Comparison of ENCODE assay signal across 8 cellular contexts in the genomic region with DNA sequence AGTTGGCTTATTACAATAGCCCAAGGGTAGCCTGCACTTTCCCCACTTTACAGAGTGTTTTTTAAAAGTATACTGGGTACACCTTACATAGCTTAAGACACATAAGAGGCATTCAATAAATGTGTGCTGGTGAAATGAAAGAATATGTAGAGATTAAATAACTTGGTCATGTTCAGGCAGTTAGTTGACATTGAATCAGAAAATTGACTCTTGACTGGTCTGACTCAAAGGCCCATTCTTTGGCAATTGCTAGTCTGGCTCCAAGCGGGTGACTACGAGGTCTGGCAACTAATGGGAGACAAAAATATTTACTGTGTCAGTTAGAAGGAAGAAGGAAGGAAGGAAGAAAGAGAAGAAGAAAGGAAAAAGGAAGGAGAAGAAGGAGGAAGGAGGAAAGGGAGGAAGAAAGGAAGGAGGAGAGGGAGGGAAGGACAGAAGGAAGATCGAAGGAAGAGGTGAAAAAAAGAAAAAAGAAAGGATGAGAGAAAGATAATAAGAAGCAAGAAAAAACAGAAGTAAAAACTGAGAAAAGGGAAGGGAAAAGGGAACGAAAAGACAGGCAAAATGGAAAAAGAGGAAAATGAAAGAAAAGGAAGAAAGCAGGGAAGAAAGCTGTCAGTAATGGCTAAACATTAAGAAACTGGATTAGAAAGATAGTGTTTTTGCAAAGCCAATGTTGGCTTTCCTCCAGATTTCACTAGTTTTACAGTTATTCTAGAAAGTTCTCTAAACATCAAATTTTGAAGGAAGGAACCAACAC.
DNase-seq lines count a peak whose midpoint lies in the region; ATAC-seq, FAIRE-seq and TF ChIP-seq lines count a peak whose summit lies in the region.
"Had no signal": no experiment of that assay in that cellular context is flagged by ENCODE, and none has a peak within 500 bp of the region (broad histone marks: within the 10 kb centered on the region; RNA-seq: fewer than 3 reads in every experiment).

No MANE protein-coding gene starts in this region.

- H3K4me1 Mint-ChIP-seq in natural killer cell treated with Interleukin-12 subunit alpha and Interleukin-12 subunit beta and Interleukin-15 and Interleukin-18, amount 100 ng/mL, for 72 hours (ENCODE audit: low read depth in 2 of 2): peaks cover 12 to 14% of the 10 kb centered on the region in 2 donors

- no peaks in the 10 kb centered on the region for H3K9me3 ChIP-seq in MG63
- H3K9me3 ChIP-seq: heart left ventricle had no signal

- H3K27me3 Mint-ChIP-seq in natural killer cell treated with Interleukin-12 subunit alpha and Interleukin-12 subunit beta and Interleukin-15 and Interleukin-18, amount 100 ng/mL, for 72 hours: no peaks in the 10 kb centered on the region

- peak overlapping the region; percentile 54 to 74 for H3K27ac Mint-ChIP-seq in natural killer cell treated with Interleukin-12 subunit alpha and Interleukin-12 subunit beta and Interleukin-15 and Interleukin-18, amount 100 ng/mL, for 72 hours

- H3K4me3 ChIP-seq in MG63 (no peak overlapping the region), bronchial epithelial cell (ENCODE audit: low read depth, low read length) (no peak overlapping the region)

- TF ChIP-seq CTCF in bronchial epithelial cell (IDR thresholded peaks at IDR 0.05; ENCODE audit: insufficient read depth, low read length, severe bottlenecking): no peak

- DNase-seq in Daoy (ENCODE audit: low read depth) (peak; percentile 51), MG63 (peak; percentile 94), bronchial epithelial cell (ENCODE audit: low read depth) (peak; percentile 89), cerebellar nuclear complex (lab: John Stamatoyannopoulos, UW) (no peak), head of caudate nucleus (no peak)
- DNase-seq in natural killer cell treated with Interleukin-12 subunit alpha and Interleukin-12 subunit beta and Interleukin-15 and Interleukin-18, amount 100 ng/mL, for 72 hours (ENCODE audit: low spot score): no peak
- DNase-seq: heart left ventricle had no signal

- no peaks in the 10 kb centered on the region for H3K27me3 ChIP-seq in MG63
- H3K27me3 ChIP-seq in bronchial epithelial cell (ENCODE audit: control insufficient read depth, insufficient read depth, low read length): no peaks in the 10 kb centered on the region
- H3K27me3 ChIP-seq: heart left ventricle had no signal

- H3K36me3 ChIP-seq in MG63 (no peaks in the 10 kb centered on the region), bronchial epithelial cell (ENCODE audit: control insufficient read depth, insufficient read depth, low read length) (no peaks in the 10 kb centered on the region)
- H3K36me3 ChIP-seq: heart left ventricle had no signal

- H3K36me3 Mint-ChIP-seq in natural killer cell treated with Interleukin-12 subunit alpha and Interleukin-12 subunit beta and Interleukin-15 and Interleukin-18, amount 100 ng/mL, for 72 hours: no peaks in the 10 kb centered on the region

- peak overlapping the region; percentile 90 for H3K4me3 Mint-ChIP-seq in natural killer cell treated with Interleukin-12 subunit alpha and Interleukin-12 subunit beta and Interleukin-15 and Interleukin-18, amount 100 ng/mL, for 72 hours

- no peak for ATAC-seq in natural killer cell treated with Interleukin-12 subunit alpha and Interleukin-12 subunit beta and Interleukin-15 and Interleukin-18, amount 100 ng/mL, for 72 hours
- no peak for ATAC-seq in HG02973 (IDR thresholded peaks at IDR 0.05; ENCODE audit: unreplicated experiment)

- intact Hi-C loops in head of caudate nucleus (cut with DNase I): no loop called here

- no peak for FAIRE-seq in bronchial epithelial cell (lab: Jason Lieb, UNC)

- H3K9me3 Mint-ChIP-seq in natural killer cell treated with Interleukin-12 subunit alpha and Interleukin-12 subunit beta and Interleukin-15 and Interleukin-18, amount 100 ng/mL, for 72 hours: no peaks in the 10 kb centered on the region

Comparison
In these comparisons a context has a peak if more than half of its experiments do, and no peak if none do; other contexts are left out.
1. DNase-seq: peak in Daoy (single experiment), MG63 (single experiment) and bronchial epithelial cell (single experiment); none in natural killer cell treated with Interleukin-12 subunit alpha and Interleukin-12 subunit beta and Interleukin-15 and Interleukin-18, amount 100 ng/mL, for 72 hours (single experiment), cerebellar nuclear complex (0 of 2) and head of caudate nucleus (0 of 42).